ENCODE assay signal across 1 cellular context in genomic region chr3:184145881-184146280, GRCh38.
TF ChIP-seq lines count a peak whose summit lies in the region.

No MANE protein-coding gene starts in this region.

TF ChIP-seq in HepG2, 621 proteins besides CTCF, POLR2A, EP300 and RAD21:
- TF ChIP-seq HNRNPUL1 (IDR thresholded peaks at IDR 0.05; ENCODE audit: low read depth, low read length) = no peak
- 0 out of 2 replicates have a peak, but pooled peaks have one; percentile 0 for TF ChIP-seq POLR2AphosphoS5 (IDR thresholded peaks at IDR 0.05; ENCODE audit: low read depth, low read length)
